Comparison of ENCODE assay signal across 8 cellular contexts in the genomic region with DNA sequence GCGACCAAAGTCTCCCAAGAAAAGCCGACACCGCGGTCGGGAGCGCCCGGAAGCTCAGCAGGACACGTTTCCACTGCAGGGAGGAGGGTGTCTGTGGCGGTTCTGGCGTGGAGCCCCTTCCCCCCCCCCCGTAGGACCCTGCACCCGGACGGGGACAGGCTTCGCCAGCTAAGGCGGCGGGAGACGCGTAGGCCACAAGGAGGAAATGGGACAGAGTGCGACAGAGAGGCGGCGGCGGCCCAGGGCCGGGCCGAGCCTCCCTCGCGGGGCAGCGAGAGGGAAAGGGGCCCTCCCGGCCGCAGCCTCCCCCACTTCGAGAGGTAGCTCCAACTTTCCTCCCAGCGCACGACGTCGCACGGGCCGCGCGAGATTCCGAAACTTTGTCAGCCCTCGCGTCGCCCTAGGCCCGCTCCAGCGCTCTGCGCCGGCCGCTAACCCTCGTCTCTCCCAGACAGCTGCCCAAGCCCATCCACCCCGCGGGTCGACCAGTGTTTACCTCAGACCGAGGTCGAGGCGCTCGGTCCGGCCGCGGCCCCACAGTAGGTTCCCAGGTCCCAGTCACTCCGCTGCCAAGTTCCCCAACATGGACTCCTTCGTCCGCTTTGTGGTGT. TPM values are rescaled to one million over a fixed set of nuclear protein-coding genes. Genes with fewer than 3 reads are reported as not detected.
A peak's percentile ranks its signal among the peaks of the same experiment; 100 is the strongest.
DNase-seq lines count a peak whose midpoint lies in the region; ATAC-seq and TF ChIP-seq lines count a peak whose summit lies in the region.

No MANE protein-coding gene starts in this region.

- peaks cover 19% of the 10 kb centered on the region for H3K27me3 Mint-ChIP-seq in GM23338 (ENCODE audit: insufficient read depth, low read depth, poor library complexity)

- peak overlapping the region; percentile 97 for H3K27ac Mint-ChIP-seq in GM23338

- DNase-seq in GM10266 (ENCODE audit: extremely low spot score) (peak; percentile 29), GM23338 (ENCODE audit: low spot score) (peak; percentile 50), Karpas-422 (peak; percentile 83), mammary epithelial cell (peak; percentile 55), left colon (peak; percentile 71 to 80), ecto neural progenitor cell (ENCODE audit: low spot score) (no peak)
- peak; percentile 58 to 61 for DNase-seq in stimulated activated CD4-positive, alpha-beta T cell treated with anti-CD3 and anti-CD28 coated beads, Interleukin-2, amount 100 ng/mL, for 24 hours

- H3K9me2 ChIP-seq in GM23338 (ENCODE audit: insufficient read depth), result no peaks in the 10 kb centered on the region
- no peaks in the 10 kb centered on the region for H3K9me2 ChIP-seq in Karpas-422 (replicated peaks; ENCODE audit: insufficient read depth, low read length)

- H3K4me2 ChIP-seq in GM23338 (peak overlapping the region; percentile 85), Karpas-422 (ENCODE audit: low read depth, low read length, poor library complexity, severe bottlenecking) (peak overlapping the region; percentile 98), mammary epithelial cell (ENCODE audit: insufficient read depth, low read depth, low read length) (peak overlapping the region; percentile 87)

- H3K27ac ChIP-seq in GM23338 (ENCODE audit: low read depth) (peak overlapping the region; percentile 96), Karpas-422 (ENCODE audit: low read length) (peak overlapping the region; percentile 89), VCaP (peak overlapping the region; percentile 99), mammary epithelial cell (ENCODE audit: insufficient read depth, low read depth, low read length) (peak overlapping the region; percentile 80)

- H3K9ac ChIP-seq in Karpas-422 (ENCODE audit: low read length), result peak overlapping the region; percentile 99
- peak overlapping the region; percentile 87 for H3K9ac ChIP-seq in mammary epithelial cell (ENCODE audit: insufficient read depth, low read length)

- peaks cover 21% of the 10 kb centered on the region for H3K4me1 ChIP-seq in GM23338 (ENCODE audit: insufficient read depth)
- peaks cover 57% of the 10 kb centered on the region for H3K4me1 ChIP-seq in Karpas-422 (ENCODE audit: low read length)
- H3K4me1 ChIP-seq in mammary epithelial cell (ENCODE audit: insufficient read depth, low read length), result peaks cover 23% of the 10 kb centered on the region

- H3F3A ChIP-seq in GM23338 (replicated peaks; ENCODE audit: low read depth), result no peaks in the 10 kb centered on the region; the same call in 1 of the 2 replicates

- WGBS in mammary epithelial cell (ENCODE audit: low coverage, missing lambda C conversion rate), result 3% methylated on average over 23 of the region's 61 CpGs

- H3K27me3 ChIP-seq in GM23338 (ENCODE audit: insufficient read depth) (no peaks in the 10 kb centered on the region), Karpas-422 (ENCODE audit: low read length) (no peaks in the 10 kb centered on the region), mammary epithelial cell (ENCODE audit: insufficient read depth, low read length) (no peaks in the 10 kb centered on the region)

- H3K4me1 Mint-ChIP-seq in GM23338, result peaks cover 31% of the 10 kb centered on the region

- dilution Hi-C loops in mammary epithelial cell (cut with HindIII; ENCODE audit: low sequenced_read_pairs), result no loop called here

- H3K36me3 Mint-ChIP-seq in GM23338 (ENCODE audit: low read depth), result peaks cover 17% of the 10 kb centered on the region

- no TSS peak for BruUV-seq in mammary epithelial cell (replicated peaks; lab: Mats Ljungman, UMichigan)

- H2AFZ ChIP-seq in GM23338, result peak overlapping the region; percentile 85
- peak overlapping the region; percentile 26; the same call in 1 of the 2 replicates for H2AFZ ChIP-seq in Karpas-422 (ENCODE audit: low read length)
- peak overlapping the region; percentile 85 for H2AFZ ChIP-seq in mammary epithelial cell (ENCODE audit: low read depth, low read length)

- H3K9me3 Mint-ChIP-seq in GM23338, result peaks cover 14% of the 10 kb centered on the region; the same call in 2 of the 3 replicates

- intact Hi-C loops in mammary epithelial cell (cut with micrococcal nuclease) (loop anchor here (1.0 to 10.0 kb wide), 9 partner anchors 225 to 1031 kb away; a partner anchor contains a TSS), left colon (cut with DNase I, micrococcal nuclease) (loop anchor here in 1 of 2 donors (10.0 kb wide), 2 partner anchors 125 to 685 kb away; no protein-coding TSS in a partner anchor)

- H3K36me3 ChIP-seq in GM23338 (ENCODE audit: insufficient read depth), result no peaks in the 10 kb centered on the region
- peaks cover 35% of the 10 kb centered on the region for H3K36me3 ChIP-seq in Karpas-422 (ENCODE audit: insufficient read depth, low read length)
- peaks cover 1% of the 10 kb centered on the region for H3K36me3 ChIP-seq in mammary epithelial cell (ENCODE audit: insufficient read depth, low read length)

- in situ Hi-C loops in mammary epithelial cell (cut with MboI; ENCODE audit: low sequenced_read_pairs in 2 of 2), result no loop called here

- H3K4me3 Mint-ChIP-seq in GM23338, result peak overlapping the region; percentile 90

- CTCF ChIA-PET in mammary epithelial cell (lab: Charles Lee; ENCODE audit: low non-redundant PET), result interaction anchor here (0.5 to 0.6 kb wide), 2 partner anchors 227 to 689 kb away, joined by 3 read pairs; no protein-coding TSS in a partner anchor

- no peak for TF ChIP-seq CTCF in GM10266 (IDR thresholded peaks at IDR 0.05; ENCODE audit: control insufficient read depth, insufficient read depth, low read depth, missing control alignments)
- TF ChIP-seq CTCF in GM23338 (conservative IDR thresholded peaks at IDR 0.05; ENCODE audit: low read depth in 2 of 2), result no peak
- TF ChIP-seq CTCF in VCaP (conservative IDR thresholded peaks at IDR 0.05), result no peak
- TF ChIP-seq CTCF in mammary epithelial cell (conservative IDR thresholded peaks at IDR 0.05 in 1 of 2, IDR thresholded peaks at IDR 0.05 in 1 of 2; ENCODE audit: extremely low read depth in 1 of 2, insufficient read depth in 1 of 2, low read depth in 1 of 2, low read length in 2 of 2), result no peak

- peaks cover 49% of the 10 kb centered on the region for H3K79me2 ChIP-seq in GM23338 (replicated peaks; ENCODE audit: insufficient read depth)
- H3K79me2 ChIP-seq in Karpas-422 (ENCODE audit: low read length), result peaks cover 54% of the 10 kb centered on the region
- peaks cover 54% of the 10 kb centered on the region for H3K79me2 ChIP-seq in mammary epithelial cell (ENCODE audit: insufficient read depth, low read length)

- H3K9me3 ChIP-seq in Karpas-422 (ENCODE audit: low read length), result no peaks in the 10 kb centered on the region
- H3K9me3 ChIP-seq in mammary epithelial cell (replicated peaks; ENCODE audit: insufficient read depth, low read length), result no peaks in the 10 kb centered on the region

- peak; percentile 66 for ATAC-seq in GM23338
- peak; percentile 37 for ATAC-seq in left colon

- H4K20me1 ChIP-seq in GM23338 (replicated peaks; ENCODE audit: insufficient read depth) (0 out of 2 replicates have a peak, but pooled peaks cover 11% of the 10 kb centered on the region), Karpas-422 (ENCODE audit: insufficient read depth, low read depth, low read length) (peaks cover 22% of the 10 kb centered on the region; the same call in 1 of the 2 replicates), mammary epithelial cell (ENCODE audit: insufficient read depth, low read length) (no peaks in the 10 kb centered on the region)

- H3K4me3 ChIP-seq in GM23338 (peak overlapping the region; percentile 89), Karpas-422 (ENCODE audit: low read length) (peak overlapping the region; percentile 96), mammary epithelial cell (replicated peaks in 1 of 3; ENCODE audit: insufficient read depth in 1 of 3, low read depth in 2 of 3, low read length in 3 of 3) (peak overlapping the region; percentile 53 to 96 (median 67))

TF ChIP-seq in GM23338, 12 proteins besides CTCF, POLR2A, EP300 and RAD21 (continues in another document):
- no peak for TF ChIP-seq CREB1 (CRISPR knock-in tag; IDR thresholded peaks at IDR 0.05; ENCODE audit: low read depth)

RNA-seq across cellular contexts. Expression of a gene that starts 0.4 kb away (rescaled TPM):
- total RNA-seq in GM23338 (2014; rRNA removed; shearing (Covaris generic)), result 84.8 and 89.9 TPM in 2 replicates
- 72.4 and 77.0 TPM in 2 replicates for polyA plus RNA-seq in GM23338 (2016; fragmentation: Nextera tagmentation; extraction: Ambion mirVana)
- 141 and 150 TPM in 2 replicates for total RNA-seq in Karpas-422 (2014; rRNA removed; shearing (Covaris generic); ENCODE audit: low replicate concordance)
- 100 to 1,000 TPM in 1 of 2 donors, 10 to 100 TPM in 1; 99.2 to 100 TPM for total RNA-seq in mammary epithelial cell
- 48.6 TPM for polyA plus RNA-seq in mammary epithelial cell
- polyA minus RNA-seq in mammary epithelial cell, result 63.4 TPM
- 100 to 1,000 TPM in 1 of 2 donors, 10 to 100 TPM in 1; 97.9 to 103 TPM for total RNA-seq in left colon

Comparison
In these comparisons a context has a peak if more than half of its experiments do, and no peak if none do; other contexts are left out.
1. H2AFZ ChIP-seq: peak in every context shown above with its lines; median percentile 85 in GM23338; 85 in mammary epithelial cell; 26 in Karpas-422.